In the genomic region with DNA sequence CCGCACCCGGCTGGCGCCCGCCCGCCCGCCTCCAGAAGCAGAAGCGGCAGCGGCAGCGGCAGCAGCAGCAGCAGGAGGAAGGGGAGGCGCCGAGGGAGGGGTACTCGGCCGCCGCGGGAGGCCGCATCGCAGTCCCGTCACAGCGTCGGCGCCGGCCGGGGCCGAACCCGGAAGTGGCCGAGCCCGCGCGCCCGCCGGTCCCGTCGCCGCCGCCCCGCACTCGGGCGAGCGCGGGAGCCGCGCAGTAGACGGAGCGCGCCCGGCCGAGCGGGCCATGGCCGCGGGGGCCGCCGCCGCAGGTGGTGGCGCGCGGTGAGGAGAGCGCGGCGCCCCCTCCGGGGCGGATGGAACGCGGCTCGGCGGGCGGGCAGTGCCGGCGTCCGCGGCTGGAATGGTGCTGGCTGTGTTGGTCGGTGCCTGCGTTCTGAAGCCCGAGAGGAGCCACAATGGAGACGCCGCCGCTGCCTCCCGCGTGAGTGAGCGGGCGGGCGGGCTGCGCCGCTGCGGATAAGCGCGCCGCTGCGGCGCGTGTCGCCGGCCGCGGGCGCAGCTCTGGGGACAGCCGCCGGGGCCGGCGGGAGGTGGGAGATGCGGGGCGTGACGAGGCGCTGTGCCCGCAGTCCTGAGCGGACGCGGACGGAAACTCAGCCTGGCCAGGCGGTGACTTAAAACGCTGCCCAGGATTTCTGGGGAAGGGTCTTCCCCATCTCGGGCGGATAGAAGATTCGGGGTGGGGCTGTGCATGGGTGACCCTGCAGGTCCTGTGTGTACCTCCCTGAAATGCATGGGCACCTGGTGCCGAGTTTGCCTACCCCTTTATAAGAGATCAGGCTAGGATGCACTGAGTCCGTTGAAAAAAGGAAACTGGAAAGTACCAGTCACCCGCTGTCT, we compare ENCODE assay signal across 8 cellular contexts. TPM values are rescaled to one million over a fixed set of nuclear protein-coding genes. Genes with fewer than 3 reads are reported as not detected.
A peak's percentile ranks its signal among the peaks of the same experiment; 100 is the strongest.
DNase-seq lines count a peak whose midpoint lies in the region; ATAC-seq and TF ChIP-seq lines count a peak whose summit lies in the region.

A gene with protein sequence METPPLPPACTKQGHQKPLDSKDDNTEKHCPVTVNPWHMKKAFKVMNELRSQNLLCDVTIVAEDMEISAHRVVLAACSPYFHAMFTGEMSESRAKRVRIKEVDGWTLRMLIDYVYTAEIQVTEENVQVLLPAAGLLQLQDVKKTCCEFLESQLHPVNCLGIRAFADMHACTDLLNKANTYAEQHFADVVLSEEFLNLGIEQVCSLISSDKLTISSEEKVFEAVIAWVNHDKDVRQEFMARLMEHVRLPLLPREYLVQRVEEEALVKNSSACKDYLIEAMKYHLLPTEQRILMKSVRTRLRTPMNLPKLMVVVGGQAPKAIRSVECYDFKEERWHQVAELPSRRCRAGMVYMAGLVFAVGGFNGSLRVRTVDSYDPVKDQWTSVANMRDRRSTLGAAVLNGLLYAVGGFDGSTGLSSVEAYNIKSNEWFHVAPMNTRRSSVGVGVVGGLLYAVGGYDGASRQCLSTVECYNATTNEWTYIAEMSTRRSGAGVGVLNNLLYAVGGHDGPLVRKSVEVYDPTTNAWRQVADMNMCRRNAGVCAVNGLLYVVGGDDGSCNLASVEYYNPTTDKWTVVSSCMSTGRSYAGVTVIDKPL (plus strand): TSS at position 131 of the 891 bp plus-strand sequence. CDS start 316 bp downstream, at position 447.

- ATAC-seq in GM23338, result peak; percentile 77

- TF ChIP-seq CTCF in GM23338 (conservative IDR thresholded peaks at IDR 0.05; ENCODE audit: low read depth in 2 of 2) (no peak), left ventricle myocardium inferior (IDR thresholded peaks at IDR 0.05; ENCODE audit: borderline replicate concordance) (peak; percentile 14), vagina (IDR thresholded peaks at IDR 0.05) (no peak)

- H3K36me3 ChIP-seq in GM23338 (ENCODE audit: insufficient read depth) (no peaks in the 10 kb centered on the region), left ventricle myocardium inferior (no peaks in the 10 kb centered on the region), vagina (no peaks in the 10 kb centered on the region)

- H3K27me3 ChIP-seq in GM23338 (ENCODE audit: insufficient read depth) (peaks cover 31% of the 10 kb centered on the region), left ventricle myocardium inferior (ENCODE audit: low read depth) (no peaks in the 10 kb centered on the region), vagina (no peaks in the 10 kb centered on the region)

- peak; percentile 63 for DNase-seq in GF-D8 (lab: John Stamatoyannopoulos, UW)
- peak; percentile 85 for DNase-seq in GM23338 (ENCODE audit: low spot score)
- DNase-seq in LoVo (ENCODE audit: low spot score), result peak; percentile 81
- DNase-seq in T-helper 1 cell, result peak; percentile 44 to 86 (median 53)
- DNase-seq in amniotic epithelial cell (ENCODE audit: low read depth), result peak; percentile 67
- DNase-seq in left ventricle myocardium inferior, result peak; percentile 86
- peak; percentile 48 for DNase-seq in pulmonary artery endothelial cell (ENCODE audit: low read depth, low spot score)
- no peak for DNase-seq in vagina (ENCODE audit: extremely low spot score in 2 of 2)

- H3K4me1 Mint-ChIP-seq in GM23338, result peaks cover 56% of the 10 kb centered on the region

- no peak within 1 kb of the TSS; the same call in 1 of the 2 replicates for H3K27ac Mint-ChIP-seq in GM23338

- H3F3A ChIP-seq in GM23338 (replicated peaks; ENCODE audit: low read depth), result no peaks in the 10 kb centered on the region; the same call in 1 of the 2 replicates

- intact Hi-C loops in left ventricle myocardium inferior (cut with micrococcal nuclease) (loop anchor here (10.0 kb wide), 1 partner anchor 117 kb away; a partner anchor contains a TSS), vagina (cut with DNase I) (loop anchor here (10.0 kb wide), 1 partner anchor 117 kb away; a partner anchor contains a TSS)

- H3K4me1 ChIP-seq in GM23338 (ENCODE audit: insufficient read depth) (peaks cover 46% of the 10 kb centered on the region), left ventricle myocardium inferior (peaks cover 36% of the 10 kb centered on the region), vagina (peaks cover 20% of the 10 kb centered on the region)

- H3K36me3 Mint-ChIP-seq in GM23338 (ENCODE audit: low read depth), result no peaks in the 10 kb centered on the region

- no peaks in the 10 kb centered on the region for H3K9me3 ChIP-seq in left ventricle myocardium inferior (replicated peaks)
- H3K9me3 ChIP-seq in vagina, result no peaks in the 10 kb centered on the region

- no peaks in the 10 kb centered on the region; the same call in 1 of the 2 replicates for H4K20me1 ChIP-seq in GM23338 (replicated peaks; ENCODE audit: insufficient read depth)

- peak within 1 kb of the TSS; percentile 96 for H2AFZ ChIP-seq in GM23338

- H3K9me2 ChIP-seq in GM23338 (ENCODE audit: insufficient read depth), result no peaks in the 10 kb centered on the region

- H3K79me2 ChIP-seq in GM23338 (replicated peaks; ENCODE audit: insufficient read depth), result peaks cover 41% of the 10 kb centered on the region

- peaks cover 18% of the 10 kb centered on the region for H3K27me3 Mint-ChIP-seq in GM23338 (ENCODE audit: insufficient read depth, low read depth, poor library complexity)

- H3K27ac ChIP-seq in GM23338 (ENCODE audit: low read depth) (no peak within 1 kb of the TSS), left ventricle myocardium inferior (replicated peaks) (peak within 1 kb of the TSS; percentile 92), vagina (peak within 1 kb of the TSS; percentile 67)

- H3K9me3 Mint-ChIP-seq in GM23338, result no peaks in the 10 kb centered on the region; the same call in 2 of the 3 replicates

- peak within 1 kb of the TSS; percentile 88 for H3K4me3 Mint-ChIP-seq in GM23338

- peak in 1 of 2 donors; percentile 34 for TF ChIP-seq POLR2A in vagina (IDR thresholded peaks at IDR 0.05)

- peak within 1 kb of the TSS; percentile 97 for H3K4me2 ChIP-seq in GM23338

- H3K4me3 ChIP-seq in GM23338 (peak within 1 kb of the TSS; percentile 91), left ventricle myocardium inferior (peak within 1 kb of the TSS; percentile 79), vagina (peak within 1 kb of the TSS; percentile 78 to 94)

TF ChIP-seq in GM23338, 12 proteins besides CTCF, POLR2A, EP300 and RAD21:
- TF ChIP-seq, protein P1, sequence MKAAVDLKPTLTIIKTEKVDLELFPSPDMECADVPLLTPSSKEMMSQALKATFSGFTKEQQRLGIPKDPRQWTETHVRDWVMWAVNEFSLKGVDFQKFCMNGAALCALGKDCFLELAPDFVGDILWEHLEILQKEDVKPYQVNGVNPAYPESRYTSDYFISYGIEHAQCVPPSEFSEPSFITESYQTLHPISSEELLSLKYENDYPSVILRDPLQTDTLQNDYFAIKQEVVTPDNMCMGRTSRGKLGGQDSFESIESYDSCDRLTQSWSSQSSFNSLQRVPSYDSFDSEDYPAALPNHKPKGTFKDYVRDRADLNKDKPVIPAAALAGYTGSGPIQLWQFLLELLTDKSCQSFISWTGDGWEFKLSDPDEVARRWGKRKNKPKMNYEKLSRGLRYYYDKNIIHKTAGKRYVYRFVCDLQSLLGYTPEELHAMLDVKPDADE (IDR thresholded peaks at IDR 0.05), result no peak
- peak; percentile 82 for TF ChIP-seq CREB1 (CRISPR knock-in tag; IDR thresholded peaks at IDR 0.05; ENCODE audit: low read depth)
TF ChIP-seq in GM23338: peak in this region for 1.

RNA-seq across cellular contexts. Expression of the gene that starts here (rescaled TPM):
- total RNA-seq in GM23338 (2014; rRNA removed; shearing (Covaris generic)), result 12.4 and 14.8 TPM in 2 replicates
- 5.0 and 7.1 TPM in 2 replicates for polyA plus RNA-seq in GM23338 (2016; fragmentation: Nextera tagmentation; extraction: Ambion mirVana)
- total RNA-seq in left ventricle myocardium inferior (8.4 TPM), pulmonary artery endothelial cell (28.5 and 36.2 TPM in 2 replicates), vagina (29.5 TPM)

Comparison
In these comparisons a context has a peak if more than half of its experiments do, and no peak if none do; other contexts are left out.
1. DNase-seq: peak in GF-D8 (single experiment), GM23338 (single experiment), LoVo (single experiment), T-helper 1 cell (5 of 5), amniotic epithelial cell (single experiment), left ventricle myocardium inferior (single experiment) and pulmonary artery endothelial cell (single experiment); none in vagina (0 of 2).
2. Peak in every context shown above with its lines, with median percentiles within 50 percentile points of each other: H3K4me3 ChIP-seq.